1 cellular context compared by ENCODE assay signal in genomic region chr12:48826209-48826855, GRCh38.
TF ChIP-seq lines count a peak whose summit lies in the region.

No MANE protein-coding gene starts in this region.

TF ChIP-seq in IMR-90, 13 proteins besides CTCF, POLR2A, EP300 and RAD21:
- no peak for TF ChIP-seq CEBPB (IDR thresholded peaks at IDR 0.05; ENCODE audit: low read depth, low read length)
- TF ChIP-seq BHLHE40 (IDR thresholded peaks at IDR 0.05; ENCODE audit: low read depth, low read length): no peak
- TF ChIP-seq SMC3 (IDR thresholded peaks at IDR 0.05; ENCODE audit: low read depth, low read length): no peak
- no peak for TF ChIP-seq CHD1 (IDR thresholded peaks at IDR 0.05; ENCODE audit: low read depth, low read length)
- no peak for TF ChIP-seq NFE2L2 (IDR thresholded peaks at IDR 0.05; ENCODE audit: low read depth, low read length)
- no peak for TF ChIP-seq RFX5 (IDR thresholded peaks at IDR 0.05; ENCODE audit: low read depth, low read length)
- no peak for TF ChIP-seq FOS (IDR thresholded peaks at IDR 0.05; ENCODE audit: low read depth, low read length)
- TF ChIP-seq ELK1 (IDR thresholded peaks at IDR 0.05; ENCODE audit: borderline replicate concordance, low read depth, low read length): no peak
- TF ChIP-seq USF2 (IDR thresholded peaks at IDR 0.05; ENCODE audit: low read depth, low read length): no peak
- TF ChIP-seq MAZ (IDR thresholded peaks at IDR 0.05; ENCODE audit: borderline replicate concordance, low read depth, low read length): no peak
- no peak for TF ChIP-seq RCOR1 (IDR thresholded peaks at IDR 0.05; ENCODE audit: insufficient replicate concordance, low read length)
- TF ChIP-seq MAFK (IDR thresholded peaks at IDR 0.05; ENCODE audit: low read depth, low read length): no peak
- no peak for TF ChIP-seq MXI1 (IDR thresholded peaks at IDR 0.05; ENCODE audit: borderline replicate concordance, low read depth, low read length)
